Comparison of ENCODE assay signal across 9 cellular contexts in the genomic region with DNA sequence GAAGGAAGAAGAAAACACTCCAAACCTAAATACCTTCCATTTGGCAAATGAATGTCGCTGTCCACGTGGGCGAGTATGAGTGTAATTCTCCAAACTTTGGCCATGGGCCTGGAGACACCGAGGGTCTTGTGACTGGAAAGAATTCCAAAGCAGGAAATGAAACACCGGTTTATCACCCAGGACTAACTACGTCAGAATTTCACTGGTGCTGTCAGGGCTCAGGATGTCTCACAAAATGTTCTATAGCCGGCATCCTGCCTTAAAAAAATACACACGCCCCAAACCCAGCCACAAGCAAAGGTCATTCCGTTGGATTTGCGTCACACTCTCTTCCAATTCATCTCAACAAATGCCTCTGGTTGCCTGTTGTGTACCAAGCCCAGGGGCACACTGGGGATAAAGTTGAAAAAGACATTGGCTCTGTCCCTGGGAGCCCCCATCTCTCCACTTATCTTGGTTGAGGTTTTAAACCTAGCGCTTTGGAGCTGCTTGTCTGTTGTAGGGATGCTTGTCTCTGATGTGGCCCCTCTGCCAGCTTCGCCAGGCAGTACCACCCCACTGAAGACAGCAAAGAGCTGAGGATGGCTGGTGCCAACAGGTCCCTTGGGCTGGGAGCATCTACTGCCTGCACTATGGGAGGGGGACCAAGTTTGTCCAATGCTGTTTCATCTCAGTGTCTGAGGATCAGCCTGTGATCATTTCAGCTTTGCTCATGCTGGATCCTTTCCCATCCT. TPM values are rescaled to one million over a fixed set of nuclear protein-coding genes. Genes with fewer than 3 reads are reported as not detected.
DNase-seq lines count a peak whose midpoint lies in the region; ATAC-seq, FAIRE-seq and TF ChIP-seq lines count a peak whose summit lies in the region.
"Had no signal": no experiment of that assay in that cellular context is flagged by ENCODE, and none has a peak within 500 bp of the region (broad histone marks: within the 10 kb centered on the region; RNA-seq: fewer than 3 reads in every experiment).

No MANE protein-coding gene starts in this region.

- H3K9me3 ChIP-seq in BE2C: no peaks in the 10 kb centered on the region
- H3K9me3 ChIP-seq in pancreas: no peaks in the 10 kb centered on the region
- H3K9me3 ChIP-seq in Karpas-422 (ENCODE audit: low read length): no peaks in the 10 kb centered on the region

- H3K4me2 ChIP-seq in Karpas-422 (ENCODE audit: low read depth, low read length, poor library complexity, severe bottlenecking): no peak overlapping the region
- H3K4me2 ChIP-seq: KMS-11 had no signal

- H3K79me2 ChIP-seq in Karpas-422 (ENCODE audit: low read length): no peaks in the 10 kb centered on the region

- H3K9ac ChIP-seq in Karpas-422 (ENCODE audit: low read length): no peak overlapping the region
- H3K9ac ChIP-seq: KMS-11 had no signal

- no peak for TF ChIP-seq CTCF in BE2C (IDR thresholded peaks at IDR 0.05; ENCODE audit: low read depth, low read length)
- TF ChIP-seq CTCF in pancreas (IDR thresholded peaks at IDR 0.05): no peak

- H3K4me1 ChIP-seq in BE2C: peaks cover 18% of the 10 kb centered on the region
- H3K4me1 ChIP-seq in pancreas: peaks cover 0 to 7% (median 0%) of the 10 kb centered on the region in 3 donors
- peaks cover 3% of the 10 kb centered on the region; the same call in 1 of the 2 replicates for H3K4me1 ChIP-seq in Karpas-422 (ENCODE audit: low read length)

- H3K4me3 ChIP-seq in BE2C (ENCODE audit: low read depth, low read length): peak overlapping the region; percentile 26; the same call in 1 of the 2 replicates
- H3K4me3 ChIP-seq in pancreas: no peak overlapping the region
- no peak overlapping the region for H3K4me3 ChIP-seq in Karpas-422 (ENCODE audit: low read length)

- intact Hi-C loops in pancreas (cut with DNase I): no loop called here

- ATAC-seq in pancreas (peak; percentile 5 to 44 (median 8)), GM19397 (IDR thresholded peaks at IDR 0.05; ENCODE audit: unreplicated experiment) (no peak), GM21381 (IDR thresholded peaks at IDR 0.05; ENCODE audit: unreplicated experiment) (no peak)

- no peaks in the 10 kb centered on the region for H4K20me1 ChIP-seq in Karpas-422 (ENCODE audit: insufficient read depth, low read depth, low read length)

- no peak overlapping the region for H2AFZ ChIP-seq in Karpas-422 (ENCODE audit: low read length)

- no peak for DNase-seq in BE2C
- DNase-seq in RPMI7951 (ENCODE audit: low read depth): peak; percentile 90
- peak; percentile 96 for DNase-seq in fibroblast of peridontal ligament (ENCODE audit: extremely low read depth)
- no peak for DNase-seq in pancreas
- no peak for DNase-seq in Karpas-422
- no peak for DNase-seq in NCI-H446 treated with DMSO at 0.1 percent for 48 hours (lab: John Stamatoyannopoulos, UW)

- H3K36me3 ChIP-seq in BE2C (no peaks in the 10 kb centered on the region), pancreas (no peaks in the 10 kb centered on the region), Karpas-422 (ENCODE audit: insufficient read depth, low read length) (no peaks in the 10 kb centered on the region)

- WGBS in pancreas, 2 donors: 84 to 86% methylated on average over 12 of the region's 12 CpGs

- H3K27ac ChIP-seq in pancreas (peak overlapping the region in 2 of 4 donors; percentile 61 to 73), Karpas-422 (ENCODE audit: low read length) (no peak overlapping the region)
- H3K27ac ChIP-seq: KMS-11 had no signal

- no peak for FAIRE-seq in pancreas (lab: Jason Lieb, UNC)

- H3K27me3 ChIP-seq in BE2C: no peaks in the 10 kb centered on the region
- no peaks in the 10 kb centered on the region for H3K27me3 ChIP-seq in pancreas
- H3K27me3 ChIP-seq in Karpas-422 (ENCODE audit: low read length): no peaks in the 10 kb centered on the region

- no peaks in the 10 kb centered on the region for H3K9me2 ChIP-seq in Karpas-422 (replicated peaks; ENCODE audit: insufficient read depth, low read length)

RNA-seq across cellular contexts. Expression of a gene that starts 31.2 kb away (rescaled TPM):
- polyA plus RNA-seq in BE2C (2012; ENCODE audit: insufficient read depth, insufficient read length, low read depth): 0.68 TPM
- 2.3 and 2.6 TPM in 2 replicates for total RNA-seq in RPMI7951 (2014; rRNA removed; shearing (Covaris generic))
- 10 to 100 TPM; 13.8 to 25.7 (median 17.1) TPM for total RNA-seq in pancreas
- polyA plus RNA-seq in pancreas: 10 to 100 TPM; 21.9 to 28.1 TPM
- total RNA-seq in Karpas-422 (2014; rRNA removed; shearing (Covaris generic); ENCODE audit: low replicate concordance): 0.43 and 1.3 TPM in 2 replicates

RNA-seq across cellular contexts. Expression of a gene that starts 38.1 kb away (rescaled TPM):
- polyA plus RNA-seq in BE2C (2012; ENCODE audit: insufficient read depth, insufficient read length, low read depth): not detected
- total RNA-seq in RPMI7951 (2014; rRNA removed; shearing (Covaris generic)): 3.9 and 4.0 TPM in 2 replicates
- total RNA-seq in pancreas: 1 to 10 TPM; 2.0 to 7.1 (median 2.8) TPM
- 1 to 10 TPM; 1.8 to 2.3 TPM for polyA plus RNA-seq in pancreas
- total RNA-seq in Karpas-422 (2014; rRNA removed; shearing (Covaris generic); ENCODE audit: low replicate concordance): 4.5 and 4.6 TPM in 2 replicates

RNA-seq across cellular contexts. Expression of a gene that starts 45.5 kb away (rescaled TPM):
- 83.4 TPM for polyA plus RNA-seq in BE2C (2012; ENCODE audit: insufficient read depth, insufficient read length, low read depth)
- total RNA-seq in RPMI7951 (2014; rRNA removed; shearing (Covaris generic)): 189 and 193 TPM in 2 replicates
- 10 to 100 TPM; 22.7 to 52.1 (median 36.6) TPM for total RNA-seq in pancreas
- 10 to 100 TPM; 66.6 to 76.0 TPM for polyA plus RNA-seq in pancreas
- total RNA-seq in Karpas-422 (2014; rRNA removed; shearing (Covaris generic); ENCODE audit: low replicate concordance): 72.6 and 86.4 TPM in 2 replicates

RNA-seq across cellular contexts. Expression of a gene that starts 53.5 kb away (rescaled TPM):
- polyA plus RNA-seq in BE2C (2012; ENCODE audit: insufficient read depth, insufficient read length, low read depth): not detected
- 0.48 and 0.49 TPM in 2 replicates for total RNA-seq in RPMI7951 (2014; rRNA removed; shearing (Covaris generic))
- total RNA-seq in pancreas: under 1 TPM in 5 of 6 donors, not detected in 1; 0.19 to 0.53 (median 0.29) TPM
- under 1 TPM; 0.09 to 0.19 TPM for polyA plus RNA-seq in pancreas
- 0.26 and 1.4 TPM in 2 replicates for total RNA-seq in Karpas-422 (2014; rRNA removed; shearing (Covaris generic); ENCODE audit: low replicate concordance)

Comparison
In these comparisons a context has a peak if more than half of its experiments do, and no peak if none do; other contexts are left out.
1. DNase-seq: peak in RPMI7951 (single experiment) and fibroblast of peridontal ligament (single experiment); none in BE2C (single experiment), pancreas (0 of 6), Karpas-422 (single experiment) and NCI-H446 treated with DMSO at 0.1 percent for 48 hours (single experiment).
2. ATAC-seq: peak in pancreas (4 of 4); none in GM19397 (single experiment) and GM21381 (single experiment).